17 cellular contexts compared by ENCODE assay signal in the genomic region with DNA sequence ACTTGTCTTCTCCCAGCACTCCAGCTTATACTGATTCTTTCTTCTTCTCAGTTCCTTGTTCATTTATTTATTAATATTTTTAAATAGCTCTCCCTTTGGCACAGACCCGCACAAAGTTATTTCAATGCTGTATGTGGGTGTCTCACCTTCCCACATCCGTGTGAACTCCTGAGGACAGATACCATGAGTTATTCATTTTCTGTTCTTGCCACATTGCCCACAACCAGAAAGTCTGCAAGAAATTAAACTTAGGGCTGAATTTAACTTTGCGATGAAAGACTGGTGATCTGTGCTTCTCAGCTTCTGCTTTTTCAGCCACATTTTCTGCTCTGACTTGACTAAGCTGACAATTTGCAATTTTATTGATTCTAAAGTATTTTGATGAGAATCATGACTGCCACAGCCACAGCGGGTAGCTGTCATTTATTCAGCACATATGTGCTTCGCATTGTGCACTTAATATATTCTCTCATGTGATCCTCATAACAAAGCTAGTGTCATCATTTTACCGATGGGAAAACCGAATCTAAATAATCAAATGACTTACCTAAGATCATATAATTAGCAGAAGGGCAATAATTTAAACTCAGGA.
"Had no signal": no experiment of that assay in that cellular context is flagged by ENCODE, and none has a peak within 500 bp of the region (broad histone marks: within the 10 kb centered on the region; RNA-seq: fewer than 3 reads in every experiment).

No MANE protein-coding gene starts in this region.

- DNase-seq: activated CD4-positive, alpha-beta T cell treated with anti-CD3 and anti-CD28 coated beads, Interleukin-2, amount 10 ng/mL, durations not matched to agents 24 days and 14 days; activated CD8-positive, alpha-beta T cell treated with anti-CD3 and anti-CD28 coated beads, Interleukin-2, amount 10 ng/mL, durations not matched to agents 7 days and 5 days; activated gamma-delta T cell treated with Interleukin-2 at 50 U/mL for 16 hours; aorta; effector memory CD4-positive, alpha-beta T cell; foreskin keratinocyte; kidney glomerular epithelial cell; left lung; naive thymus-derived CD4-positive, alpha-beta T cell; stimulated activated CD4-positive, alpha-beta T cell treated with anti-CD3 and anti-CD28 coated beads, Interleukin-2, amount 100 ng/mL, for 48 hours; stimulated activated naive CD4-positive, alpha-beta T cell; upper lobe of left lung had no signal

- H3K9me3 Mint-ChIP-seq: activated CD4-positive, alpha-beta T cell treated with anti-CD3 and anti-CD28 coated beads, Interleukin-2, amount 10 ng/mL, durations not matched to agents 24 days and 14 days; T-helper 2 cell treated with Interferon-gamma antibody and Interleukin-4, amounts not matched to agents 5 μg/mL and 100 μg/mL, for 36 hours had no signal

- H3K4me1 Mint-ChIP-seq: activated CD4-positive, alpha-beta T cell treated with anti-CD3 and anti-CD28 coated beads, Interleukin-2, amount 10 ng/mL, durations not matched to agents 24 days and 14 days; brain had no signal

- H3K36me3 Mint-ChIP-seq: activated naive CD4-positive, alpha-beta T cell treated with anti-CD3 and anti-CD28 coated beads, Interleukin-2, amount 50 U/mL, for 72 hours; brain; naive thymus-derived CD4-positive, alpha-beta T cell had no signal

- H3K27ac Mint-ChIP-seq: activated CD4-positive, alpha-beta T cell treated with anti-CD3 and anti-CD28 coated beads, Interleukin-2, amount 10 ng/mL, durations not matched to agents 24 days and 14 days; activated CD8-positive, alpha-beta T cell treated with anti-CD3 and anti-CD28 coated beads, Interleukin-2, amount 10 ng/mL, durations not matched to agents 7 days and 5 days; activated naive CD4-positive, alpha-beta T cell treated with anti-CD3 and anti-CD28 coated beads, Interleukin-2, amount 50 U/mL, for 72 hours; brain; naive thymus-derived CD4-positive, alpha-beta T cell; progenitor cell of endocrine pancreas; T-helper 2 cell treated with Interferon-gamma antibody and Interleukin-4, amounts not matched to agents 5 μg/mL and 100 μg/mL, for 36 hours had no signal

- ATAC-seq: activated CD4-positive, CD25-positive, alpha-beta regulatory T cell treated with anti-CD3 and anti-CD28 coated beads, Interleukin-2, amount 50 U/mL, for 24 hours; activated CD8-positive, alpha-beta T cell treated with anti-CD3 and anti-CD28 coated beads, Interleukin-2, amount 10 ng/mL, durations not matched to agents 7 days and 5 days; activated naive CD4-positive, alpha-beta T cell treated with anti-CD3 and anti-CD28 coated beads, Interleukin-2, amount 50 U/mL, for 72 hours; foreskin keratinocyte; left lung; naive thymus-derived CD4-positive, alpha-beta T cell had no signal

- H3K4me3 Mint-ChIP-seq: activated CD4-positive, alpha-beta T cell treated with anti-CD3 and anti-CD28 coated beads, Interleukin-2, amount 10 ng/mL, durations not matched to agents 24 days and 14 days; activated CD8-positive, alpha-beta T cell treated with anti-CD3 and anti-CD28 coated beads, Interleukin-2, amount 10 ng/mL, durations not matched to agents 7 days and 5 days; brain; naive thymus-derived CD4-positive, alpha-beta T cell; T-helper 2 cell treated with Interferon-gamma antibody and Interleukin-4, amounts not matched to agents 5 μg/mL and 100 μg/mL, for 36 hours had no signal

- H3K27me3 Mint-ChIP-seq: activated CD4-positive, alpha-beta T cell treated with anti-CD3 and anti-CD28 coated beads, Interleukin-2, amount 10 ng/mL, durations not matched to agents 24 days and 14 days; progenitor cell of endocrine pancreas had no signal
